Comparison of ENCODE assay signal across 1 cellular context in genomic region chr4:5366421-5366820, GRCh38.
TF ChIP-seq lines count a peak whose summit lies in the region.

No MANE protein-coding gene starts in this region.

TF ChIP-seq in HCT116, 20 proteins besides CTCF, POLR2A, EP300 and RAD21 (continued from another document):
- no peak for TF ChIP-seq ZBTB33 (IDR thresholded peaks at IDR 0.05; ENCODE audit: extremely low read depth, insufficient replicate concordance, low read length)
- TF ChIP-seq MAX (IDR thresholded peaks at IDR 0.05), result no peak
- TF ChIP-seq CEBPB (IDR thresholded peaks at IDR 0.05; ENCODE audit: low read depth), result no peak
- TF ChIP-seq REST (IDR thresholded peaks at IDR 0.05; ENCODE audit: low read depth), result no peak
- TF ChIP-seq SIN3A (IDR thresholded peaks at IDR 0.05; ENCODE audit: low read depth), result no peak
- TF ChIP-seq EZH2 (IDR thresholded peaks at IDR 0.05), result no peak
- no peak for TF ChIP-seq ZNF274 (IDR thresholded peaks at IDR 0.05; ENCODE audit: low read depth, low read length)
- no peak for TF ChIP-seq ZFX (IDR thresholded peaks at IDR 0.05)
